ENCODE assay signal across 8 cellular contexts in the genomic region with DNA sequence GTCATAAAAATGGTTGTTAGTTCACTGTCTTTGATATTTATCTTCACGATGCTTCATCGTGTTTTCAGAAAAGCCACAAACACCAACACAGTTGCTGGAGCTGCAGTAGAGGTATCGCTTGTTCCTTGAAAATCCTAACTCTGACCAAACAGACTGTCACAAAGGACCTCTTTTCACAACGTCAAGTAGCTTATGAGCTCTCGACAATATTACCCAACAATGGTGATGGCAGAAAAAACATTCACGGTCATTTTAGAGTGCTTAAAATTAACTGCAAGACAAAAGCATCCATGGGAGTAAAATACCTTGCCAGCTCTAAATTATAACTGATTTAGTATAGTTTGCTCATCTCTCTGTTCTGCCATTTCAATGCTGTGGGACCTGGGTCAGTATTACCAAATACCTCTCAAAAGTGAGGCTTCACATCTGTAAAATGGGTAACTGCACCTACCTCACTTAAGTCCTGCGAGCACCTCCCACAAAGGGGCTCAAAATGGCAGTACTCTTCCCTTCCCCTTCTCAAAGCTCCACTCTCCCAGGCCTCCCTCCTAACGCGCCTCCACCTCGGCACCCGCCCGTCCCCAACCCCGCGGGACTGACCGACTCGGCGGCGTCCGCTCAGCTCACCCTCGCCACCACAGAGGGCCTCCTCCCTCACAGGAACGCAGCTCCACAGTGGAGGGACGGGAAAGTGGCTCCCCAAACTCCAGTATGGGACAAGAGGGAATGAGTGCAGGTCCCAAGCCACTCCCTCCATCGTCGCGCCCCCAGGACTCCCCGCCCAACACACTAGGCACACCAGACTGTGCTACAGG. TPM values are rescaled to one million over a fixed set of nuclear protein-coding genes. Genes with fewer than 3 reads are reported as not detected.
DNase-seq lines count a peak whose midpoint lies in the region; ATAC-seq and TF ChIP-seq lines count a peak whose summit lies in the region.

No MANE protein-coding gene starts in this region.

- H3K9me2 ChIP-seq in PC-3 (replicated peaks; ENCODE audit: low read length), result no peaks in the 10 kb centered on the region

- peak; percentile 28 for DNase-seq in PC-3
- no peak for DNase-seq in lung (ENCODE audit: low spot score)
- no peak for DNase-seq in tibial nerve (ENCODE audit: low spot score in 2 of 2)
- no peak for DNase-seq in NCI-H1417 (lab: John Stamatoyannopoulos, UW)

- H3K9ac ChIP-seq in PC-3 (ENCODE audit: low read length), result peak overlapping the region; percentile 69
- peak overlapping the region; percentile 82 to 87 for H3K9ac ChIP-seq in duodenal mucosa (ENCODE audit: low read depth in 1 of 2, low read length in 2 of 2)

- TF ChIP-seq CTCF in PC-3 (conservative IDR thresholded peaks at IDR 0.05; ENCODE audit: low read depth, low read length) (no peak), lung (IDR thresholded peaks at IDR 0.05; ENCODE audit: control extremely low read depth, extremely low read depth) (no peak), tibial nerve (IDR thresholded peaks at IDR 0.05) (no peak)

- H3F3A ChIP-seq in PC-3 (ENCODE audit: low read length, unreplicated experiment), result no peaks in the 10 kb centered on the region

- peak; percentile 37 for ATAC-seq in GM18517 (IDR thresholded peaks at IDR 0.05; ENCODE audit: unreplicated experiment)
- peak; percentile 40 for ATAC-seq in HG03039 (IDR thresholded peaks at IDR 0.05; ENCODE audit: unreplicated experiment)
- peak; percentile 71 for ATAC-seq in PC-3
- peak; percentile 48 for ATAC-seq in lung (ENCODE audit: insufficient read depth, low FRiP score)

- BruUV-seq in PC-3 (replicated peaks; lab: Mats Ljungman, UMichigan), result TSS peak; percentile 68

- no peak for TF ChIP-seq EP300 in tibial nerve (IDR thresholded peaks at IDR 0.05)

- intact Hi-C loops in PC-3 (cut with micrococcal nuclease), result loop anchor here (2.0 to 5.0 kb wide), 2 partner anchors 44 to 113 kb away; no protein-coding TSS in a partner anchor

- H3K36me3 ChIP-seq in ACC112 (ENCODE audit: insufficient read depth, low read length), result peaks cover 19% of the 10 kb centered on the region
- H3K36me3 ChIP-seq in PC-3 (ENCODE audit: low read depth, low read length), result peaks cover 11% of the 10 kb centered on the region; the same call in 1 of the 2 replicates
- no peaks in the 10 kb centered on the region for H3K36me3 ChIP-seq in duodenal mucosa (ENCODE audit: control insufficient read depth in 1 of 2, insufficient read depth in 2 of 2, low read length in 2 of 2)
- H3K36me3 ChIP-seq in lung (ENCODE audit: control insufficient read depth in 2 of 2, insufficient read depth in 2 of 2, low read length in 2 of 2), result no peaks in the 10 kb centered on the region
- no peaks in the 10 kb centered on the region for H3K36me3 ChIP-seq in tibial nerve

- WGBS in lung, 2 donors, result 4 to 5% methylated on average over 26 of the region's 26 CpGs
- WGBS in tibial nerve, 2 donors, result 5% methylated on average over 22 to 26 of the region's 26 CpGs

- H3K4me1 ChIP-seq in ACC112 (ENCODE audit: control insufficient read depth, insufficient read depth, low read length, unreplicated experiment) (peaks cover 38% of the 10 kb centered on the region), PC-3 (ENCODE audit: insufficient read depth, low read length) (peaks cover 48% of the 10 kb centered on the region), duodenal mucosa (ENCODE audit: control insufficient read depth in 1 of 2, insufficient read depth in 2 of 2, low read length in 2 of 2) (peaks cover 7 to 10% of the 10 kb centered on the region in 2 donors), lung (ENCODE audit: control insufficient read depth in 2 of 2, insufficient read depth in 2 of 2, low read length in 2 of 2) (peaks cover 4 to 14% of the 10 kb centered on the region in 2 donors), tibial nerve (peaks cover 0 to 16% (median 0%) of the 10 kb centered on the region in 4 donors)

- peak overlapping the region; percentile 91 for H3K27ac ChIP-seq in ACC112 (ENCODE audit: low read depth, low read length)
- peak overlapping the region; percentile 69 for H3K27ac ChIP-seq in PC-3 (ENCODE audit: low read length)
- H3K27ac ChIP-seq in duodenal mucosa (ENCODE audit: low read depth, low read length), result peak overlapping the region; percentile 67
- H3K27ac ChIP-seq in lung (ENCODE audit: low read depth in 1 of 2, low read length in 1 of 2), result peak overlapping the region in 1 of 2 donors; percentile 81
- H3K27ac ChIP-seq in tibial nerve, result peak overlapping the region in 1 of 4 donors; percentile 34

- no peaks in the 10 kb centered on the region for H3K9me3 ChIP-seq in PC-3 (ENCODE audit: low read length)
- H3K9me3 ChIP-seq in duodenal mucosa (ENCODE audit: control insufficient read depth in 1 of 2, low read length in 2 of 2), result no peaks in the 10 kb centered on the region
- peaks cover 0 to 11% of the 10 kb centered on the region in 2 donors for H3K9me3 ChIP-seq in lung (ENCODE audit: control insufficient read depth in 2 of 2, insufficient read depth in 1 of 2, low read length in 1 of 2)
- H3K9me3 ChIP-seq in tibial nerve, result no peaks in the 10 kb centered on the region

- H3K4me3 ChIP-seq in ACC112 (ENCODE audit: low read depth, low read length) (peak overlapping the region; percentile 94), PC-3 (ENCODE audit: low read length) (peak overlapping the region; percentile 76), duodenal mucosa (ENCODE audit: low read depth in 1 of 2, low read length in 2 of 2) (peak overlapping the region; percentile 86 to 98), lung (peak overlapping the region; percentile 39), tibial nerve (peak overlapping the region; percentile 18 to 53 (median 36))

- H2AFZ ChIP-seq in ACC112 (ENCODE audit: low read length, unreplicated experiment) (peak overlapping the region; percentile 67), PC-3 (ENCODE audit: low read length) (peak overlapping the region; percentile 77)

- H3K27me3 ChIP-seq in ACC112 (ENCODE audit: insufficient read depth, low read length) (no peaks in the 10 kb centered on the region), PC-3 (ENCODE audit: low read length) (no peaks in the 10 kb centered on the region), duodenal mucosa (ENCODE audit: control insufficient read depth in 1 of 2, insufficient read depth in 2 of 2, low read length in 2 of 2) (no peaks in the 10 kb centered on the region), lung (ENCODE audit: control insufficient read depth, insufficient read depth) (no peaks in the 10 kb centered on the region), tibial nerve (peaks cover 0 to 36% of the 10 kb centered on the region in 2 donors)

- CTCF ChIA-PET in PC-3 (lab: Charles Lee), result interaction anchor here (0.6 kb wide), 2 partner anchors 32 to 76 kb away, joined by 3 read pairs; no protein-coding TSS in a partner anchor

- TF ChIP-seq POLR2A in tibial nerve (IDR thresholded peaks at IDR 0.05), result no peak

- H4K20me1 ChIP-seq in PC-3 (ENCODE audit: low read length), result peaks cover 9% of the 10 kb centered on the region; the same call in 1 of the 2 replicates

- POLR2A ChIA-PET in PC-3 (lab: Charles Lee; ENCODE audit: unreplicated experiment), result interaction anchor here (0.5 to 0.7 kb wide), 4 partner anchors 14 to 173 kb away, joined by 3 to 5 read pairs (median 4); no protein-coding TSS in a partner anchor

- H3K79me2 ChIP-seq in ACC112 (ENCODE audit: control insufficient read depth, insufficient read depth, low read length, unreplicated experiment) (peaks cover 54% of the 10 kb centered on the region), PC-3 (ENCODE audit: low read length) (peaks cover 52% of the 10 kb centered on the region)

- peak overlapping the region; percentile 91 for H3K4me2 ChIP-seq in PC-3 (ENCODE audit: low read length)

RNA-seq across cellular contexts. Expression of a gene that starts 0.5 kb away (rescaled TPM):
- total RNA-seq in PC-3 (2014; rRNA removed) (25.3 and 26.4 TPM in 2 replicates), lung (10 to 100 TPM in 1 of 2 donors, 1 to 10 TPM in 1; 4.2 to 12.5 TPM), tibial nerve (1 to 10 TPM in 2 of 4 donors, under 1 TPM in 1, not detected in 1; 0.42 to 2.0 (median 1.6) TPM)
- 1 to 10 TPM; 1.1 to 2.1 TPM for polyA plus RNA-seq in lung

RNA-seq across cellular contexts. Expression of a gene that starts 49.6 kb away (rescaled TPM):
- total RNA-seq in PC-3 (2014; rRNA removed) (129 and 183 TPM in 2 replicates), lung (100 to 1,000 TPM in 1 of 2 donors, 10 to 100 TPM in 1; 56.5 to 258 TPM), tibial nerve (10 to 100 TPM; 11.7 to 27.1 (median 21.1) TPM)
- polyA plus RNA-seq in lung, result 10 to 100 TPM; 13.0 to 56.0 TPM

RNA-seq across cellular contexts. Expression of a gene that starts 50.0 kb away (rescaled TPM):
- total RNA-seq in PC-3 (2014; rRNA removed) (9.1 and 9.3 TPM in 2 replicates), lung (100 to 1,000 TPM in 1 of 2 donors, 10 to 100 TPM in 1; 33.2 to 114 TPM), tibial nerve (10 to 100 TPM; 19.5 to 57.5 (median 31.6) TPM)
- 10 to 100 TPM; 13.1 to 22.6 TPM for polyA plus RNA-seq in lung

Comparison
In these comparisons a context has a peak if more than half of its experiments do, and no peak if none do; other contexts are left out.
1. H3K4me3 ChIP-seq: peak in every context shown above with its lines; median percentile 94 in ACC112; 92 in duodenal mucosa; 76 in PC-3; 39 in lung; 36 in tibial nerve.